16 cellular contexts compared by ENCODE assay signal in genomic region chr4:118904935-118905334, GRCh38. TPM values are rescaled to one million over a fixed set of nuclear protein-coding genes. Genes with fewer than 3 reads are reported as not detected.
DNase-seq lines count a peak whose midpoint lies in the region; ATAC-seq and TF ChIP-seq lines count a peak whose summit lies in the region.
"Had no signal": no experiment of that assay in that cellular context is flagged by ENCODE, and none has a peak within 500 bp of the region (broad histone marks: within the 10 kb centered on the region; RNA-seq: fewer than 3 reads in every experiment).

No MANE protein-coding gene starts in this region.

- intact Hi-C loops in vagina (cut with DNase I): no loop called here

- no peak for ATAC-seq in stimulated activated naive CD8-positive, alpha-beta T cell treated with anti-CD3 and anti-CD28 coated beads, Interleukin-15, Interleukin-2, amounts not matched to agents 100 U/mL and 50 U/mL, for 24 hours
- ATAC-seq in GM21367 (IDR thresholded peaks at IDR 0.05; ENCODE audit: unreplicated experiment): no peak

- TF ChIP-seq CTCF in coronary artery (IDR thresholded peaks at IDR 0.05) (no peak), vagina (IDR thresholded peaks at IDR 0.05) (no peak)

- H3K4me1 ChIP-seq in muscle layer of duodenum (ENCODE audit: control insufficient read depth in 1 of 2, insufficient read depth in 2 of 2, low read length in 2 of 2) (peaks cover 0 to 16% of the 10 kb centered on the region in 2 donors), vagina (peaks cover 26% of the 10 kb centered on the region)

- H3K9me3 ChIP-seq in muscle layer of duodenum (ENCODE audit: control insufficient read depth in 1 of 2, low read length in 2 of 2) (no peaks in the 10 kb centered on the region), vagina (no peaks in the 10 kb centered on the region)
- H3K9me3 ChIP-seq: suprapubic skin had no signal

- peak; percentile 27 for DNase-seq in NCI-H748 (lab: John Stamatoyannopoulos, UW; ENCODE audit: unreplicated experiment)
- no peak for DNase-seq in NCI-H748 treated with DMSO at 0.1 percent for 48 hours (lab: John Stamatoyannopoulos, UW)
- no peak for DNase-seq in coronary artery (ENCODE audit: low spot score)
- DNase-seq in vagina (ENCODE audit: extremely low spot score in 2 of 2): no peak
- DNase-seq in stimulated activated naive CD8-positive, alpha-beta T cell treated with anti-CD3 and anti-CD28 coated beads, Interleukin-15, Interleukin-2, amounts not matched to agents 100 U/mL and 50 U/mL, for 24 hours: no peak
- DNase-seq in DMS153 (lab: John Stamatoyannopoulos, UW): no peak
- DNase-seq: 8988T; activated CD4-positive, alpha-beta T cell treated with anti-CD3 and anti-CD28 coated beads, Interleukin-2, amount 10 ng/mL, durations not matched to agents 24 days and 14 days; activated naive CD4-positive, alpha-beta T cell treated with Interleukin-2 at 50 U/mL for 16 hours; DMS79; effector memory CD4-positive, alpha-beta T cell; SHP77; stimulated activated CD4-positive, alpha-beta T cell treated with anti-CD3 and anti-CD28 coated beads, Interleukin-4, amount 100 ng/mL, for 24 hours had no signal

- TF ChIP-seq POLR2A in vagina (IDR thresholded peaks at IDR 0.05): no peak

- H3K27me3 ChIP-seq in muscle layer of duodenum (ENCODE audit: low read depth, low read length): no peaks in the 10 kb centered on the region
- no peaks in the 10 kb centered on the region for H3K27me3 ChIP-seq in vagina
- H3K27me3 ChIP-seq: suprapubic skin had no signal

- no peaks in the 10 kb centered on the region for H3K36me3 ChIP-seq in muscle layer of duodenum (ENCODE audit: control insufficient read depth in 1 of 2, insufficient read depth in 2 of 2, low read length in 2 of 2)
- H3K36me3 ChIP-seq in vagina: no peaks in the 10 kb centered on the region
- H3K36me3 ChIP-seq: suprapubic skin had no signal

- H3K4me3 ChIP-seq in coronary artery (peak overlapping the region; percentile 50), muscle layer of duodenum (ENCODE audit: low read depth in 1 of 2, low read length in 2 of 2) (no peak overlapping the region), vagina (no peak overlapping the region)
- H3K4me3 ChIP-seq: suprapubic skin had no signal

- H3K27ac ChIP-seq in coronary artery: peak overlapping the region; percentile 77 to 88
- H3K27ac ChIP-seq in muscle layer of duodenum (ENCODE audit: low read length): peak overlapping the region; percentile 84
- H3K27ac ChIP-seq in vagina: peak overlapping the region; percentile 54
- H3K27ac ChIP-seq: suprapubic skin had no signal

RNA-seq across cellular contexts. Expression of gene SYNPO2, which starts 16.3 kb away (rescaled TPM):
- total RNA-seq in vagina: 109 TPM
